15 cellular contexts compared by ENCODE assay signal in the genomic region with DNA sequence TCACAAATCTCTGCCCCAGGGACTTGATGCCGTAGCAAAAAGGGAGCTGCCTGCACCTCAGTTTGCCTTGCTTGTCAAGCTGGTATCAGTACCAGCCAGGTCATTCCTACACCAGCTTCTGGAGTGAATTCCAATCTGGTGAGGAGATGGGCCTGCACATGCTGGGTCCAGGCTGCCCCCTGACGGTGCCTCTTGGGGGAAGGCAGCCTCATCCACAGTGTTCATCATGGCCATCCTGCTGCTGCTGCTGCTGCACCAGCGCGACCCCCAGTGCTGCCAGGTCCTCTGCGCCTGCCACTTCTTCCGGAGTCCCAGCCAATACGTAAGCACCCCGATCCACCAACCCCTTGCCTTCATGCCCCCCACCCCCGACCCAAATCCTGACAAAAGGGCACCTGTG.
DNase-seq lines count a peak whose midpoint lies in the region; ATAC-seq and TF ChIP-seq lines count a peak whose summit lies in the region.
"Had no signal": no experiment of that assay in that cellular context is flagged by ENCODE, and none has a peak within 500 bp of the region (broad histone marks: within the 10 kb centered on the region; RNA-seq: fewer than 3 reads in every experiment).

No MANE protein-coding gene starts in this region.

- TF ChIP-seq CTCF in WI38 (IDR thresholded peaks at IDR 0.05; ENCODE audit: low read depth, low read length) (0 out of 2 replicates have a peak, but pooled peaks have one; percentile 11), foreskin fibroblast (IDR thresholded peaks at IDR 0.05; ENCODE audit: low read depth, low read length) (no peak), retinal pigment epithelial cell (conservative IDR thresholded peaks at IDR 0.05; ENCODE audit: low read depth, low read length) (peak; percentile 26)

- H3K4me3 ChIP-seq in WI38 (ENCODE audit: low read depth, low read length) (no peak overlapping the region), foreskin fibroblast (ENCODE audit: low read depth in 1 of 2, low read length in 2 of 2) (no peak overlapping the region), retinal pigment epithelial cell (ENCODE audit: low read length) (no peak overlapping the region)
- H3K4me3 ChIP-seq: upper lobe of left lung had no signal

- peak; percentile 30 for DNase-seq in NCI-H2171 treated with DMSO at 0.1 percent for 48 hours (lab: John Stamatoyannopoulos, UW)
- DNase-seq in NCI-H2171 (lab: John Stamatoyannopoulos, UW), result no peak
- peak; percentile 68 to 87 for DNase-seq in foreskin fibroblast
- DNase-seq in retinal pigment epithelial cell (ENCODE audit: low read depth), result no peak
- DNase-seq in kidney glomerular epithelial cell (lab: John Stamatoyannopoulos, UW), result no peak
- no peak for DNase-seq in CD1c-positive myeloid dendritic cell (ENCODE audit: extremely low spot score)
- DNase-seq: activated CD4-positive, alpha-beta T cell treated with anti-CD3 and anti-CD28 coated beads, Interleukin-2, amount 50 U/mL, for 4 hours; activated naive CD4-positive, alpha-beta T cell treated with Interleukin-2 at 50 U/mL for 16 hours; foreskin melanocyte; NCI-H345; occipital lobe; T-helper 17 cell had no signal

- no peak for ATAC-seq in GM18502 (IDR thresholded peaks at IDR 0.05; ENCODE audit: poor library complexity, unreplicated experiment)
- ATAC-seq: T-helper 17 cell had no signal

Comparison
In these comparisons a context has a peak if more than half of its experiments do, and no peak if none do; other contexts are left out.
1. DNase-seq: peak in NCI-H2171 treated with DMSO at 0.1 percent for 48 hours (single experiment) and foreskin fibroblast (2 of 2); none in NCI-H2171 (single experiment), retinal pigment epithelial cell (single experiment), kidney glomerular epithelial cell (single experiment) and CD1c-positive myeloid dendritic cell (single experiment).